ENCODE assay signal across 13 cellular contexts in genomic region chr10:133161486-133162051, GRCh38. TPM values are rescaled to one million over a fixed set of nuclear protein-coding genes. Genes with fewer than 3 reads are reported as not detected.
DNase-seq lines count a peak whose midpoint lies in the region; TF ChIP-seq lines count a peak whose summit lies in the region.
"Had no signal": no experiment of that assay in that cellular context is flagged by ENCODE, and none has a peak within 500 bp of the region (broad histone marks: within the 10 kb centered on the region; RNA-seq: fewer than 3 reads in every experiment).

No MANE protein-coding gene starts in this region.

- DNase-seq in NB4 (ENCODE audit: low read depth) (peak; percentile 29), hepatocyte (ENCODE audit: low spot score) (no peak), NCI-H526 (lab: John Stamatoyannopoulos, UW) (no peak), NCI-H1092 treated with DMSO at 0.1 percent for 48 hours (lab: John Stamatoyannopoulos, UW) (no peak), OCI-LY7 (ENCODE audit: low spot score) (no peak), NCI-H524 (lab: John Stamatoyannopoulos, UW) (no peak)
- DNase-seq: activated CD8-positive, alpha-beta memory T cell treated with anti-CD3 and anti-CD28 coated beads, Interleukin-2, amount 50 U/mL, for 4 hours; NCI-H1048; occipital lobe; stimulated activated CD4-positive, alpha-beta T cell treated with anti-CD3 and anti-CD28 coated beads, Interleukin-1b, Interleukin-23, amount 100 ng/mL, for 48 hours had no signal

- TF ChIP-seq CTCF in NB4 (IDR thresholded peaks at IDR 0.05; ENCODE audit: low read depth, low read length) = no peak
- no peak for TF ChIP-seq CTCF in hepatocyte (IDR thresholded peaks at IDR 0.05; ENCODE audit: poor library complexity)
- TF ChIP-seq CTCF in OCI-LY7 (conservative IDR thresholded peaks at IDR 0.05; ENCODE audit: low read length) = no peak

- H3K27ac ChIP-seq in BLaER1 treated with 17β-estradiol and CSF1 and Interleukin-3, amounts not matched to agents 10 nM and 100 nM = no peak overlapping the region
- H3K27ac ChIP-seq in hepatocyte (no peak overlapping the region), OCI-LY7 (ENCODE audit: low read depth, low read length, poor library complexity, severe bottlenecking) (no peak overlapping the region)

- H4K20me1 ChIP-seq in BLaER1 treated with 17β-estradiol and CSF1 and Interleukin-3, amounts not matched to agents 10 nM and 100 nM = peaks cover 0 to 67% (median 33%) of the 10 kb centered on the region in 11 experiments; a peak in 16 of 22 replicates
- H4K20me1 ChIP-seq in hepatocyte (ENCODE audit: insufficient read depth, poor library complexity, severe bottlenecking) = peaks cover 3% of the 10 kb centered on the region
- no peaks in the 10 kb centered on the region for H4K20me1 ChIP-seq in OCI-LY7 (ENCODE audit: insufficient read depth, low read length)

- H2AFZ ChIP-seq in hepatocyte = no peak overlapping the region
- no peak overlapping the region for H2AFZ ChIP-seq in neuron (ENCODE audit: low read depth, low read length)
- no peak overlapping the region for H2AFZ ChIP-seq in OCI-LY7 (ENCODE audit: low read length)

- H3K4me1 ChIP-seq in BLaER1 treated with 17β-estradiol and CSF1 and Interleukin-3, amounts not matched to agents 10 nM and 100 nM = peaks cover 12 to 57% (median 50%) of the 10 kb centered on the region in 10 experiments
- H3K4me1 ChIP-seq in hepatocyte (ENCODE audit: insufficient read depth) = peaks cover 22% of the 10 kb centered on the region
- peaks cover 14% of the 10 kb centered on the region for H3K4me1 ChIP-seq in neuron (ENCODE audit: insufficient read depth, low read length)
- H3K4me1 ChIP-seq in OCI-LY7 (ENCODE audit: insufficient read depth, low read length, poor library complexity, severe bottlenecking) = no peaks in the 10 kb centered on the region

- peak overlapping the region in 9 of 10 experiments; percentile 54 to 76 (median 66); a peak in 15 of 20 replicates for H3K4me3 ChIP-seq in BLaER1 treated with 17β-estradiol and CSF1 and Interleukin-3, amounts not matched to agents 10 nM and 100 nM
- H3K4me3 ChIP-seq in NB4 (ENCODE audit: low read depth, low read length) (no peak overlapping the region), hepatocyte (peak overlapping the region; percentile 85), neuron (ENCODE audit: low read length) (peak overlapping the region; percentile 76), OCI-LY7 (ENCODE audit: low read depth, low read length, poor library complexity, severe bottlenecking) (no peak overlapping the region)

- CTCF ChIA-PET in OCI-LY7 (lab: Charles Lee; ENCODE audit: unreplicated experiment) = no interaction called here

- no peaks in the 10 kb centered on the region for H3K36me3 ChIP-seq in BLaER1 treated with 17β-estradiol and CSF1 and Interleukin-3, amounts not matched to agents 10 nM and 100 nM
- H3K36me3 ChIP-seq in hepatocyte (replicated peaks; ENCODE audit: insufficient read depth, low read depth) (no peaks in the 10 kb centered on the region), neuron (ENCODE audit: insufficient read depth, low read length) (no peaks in the 10 kb centered on the region), OCI-LY7 (ENCODE audit: insufficient read depth, low read length) (no peaks in the 10 kb centered on the region)

- intact Hi-C loops in OCI-LY7 (cut with micrococcal nuclease; ENCODE audit: unreplicated experiment) = no loop called here

- no TSS peak for BruUV-seq in OCI-LY7 (replicated peaks; lab: Mats Ljungman, UMichigan)

- POLR2A ChIA-PET in OCI-LY7 (lab: Charles Lee) = interaction anchor here (0.6 kb wide), 1 partner anchor 178 kb away, joined by 8 read pairs; no protein-coding TSS in a partner anchor

- H3K79me2 ChIP-seq in hepatocyte (no peaks in the 10 kb centered on the region), OCI-LY7 (ENCODE audit: insufficient read depth, low read depth, low read length) (no peaks in the 10 kb centered on the region)

- 51% methylated on average over 26 of the region's 31 CpGs for WGBS in hepatocyte (ENCODE audit: low lambda C conversion rate, missing lambda C conversion rate)

- H3K4me2 ChIP-seq in BLaER1 treated with 17β-estradiol and CSF1 and Interleukin-3, amounts not matched to agents 10 nM and 100 nM = peak overlapping the region; percentile 96 to 100 (median 100)
- H3K4me2 ChIP-seq in hepatocyte (peak overlapping the region; percentile 100), OCI-LY7 (ENCODE audit: low read length) (no peak overlapping the region)

- H3K9me3 ChIP-seq in BLaER1 treated with 17β-estradiol and CSF1 and Interleukin-3, amounts not matched to agents 10 nM and 100 nM (replicated peaks in 1 of 11) = no peaks in the 10 kb centered on the region
- no peaks in the 10 kb centered on the region for H3K9me3 ChIP-seq in hepatocyte (ENCODE audit: low read depth)
- peaks cover 2% of the 10 kb centered on the region for H3K9me3 ChIP-seq in neuron (ENCODE audit: low read length)
- no peaks in the 10 kb centered on the region for H3K9me3 ChIP-seq in OCI-LY7 (ENCODE audit: low read length)

- TF ChIP-seq POLR2A in NB4 (IDR thresholded peaks at IDR 0.05; ENCODE audit: extremely low read depth, insufficient read length) = no peak

- H3K9me2 ChIP-seq in hepatocyte (replicated peaks; ENCODE audit: insufficient read depth) (no peaks in the 10 kb centered on the region), OCI-LY7 (ENCODE audit: insufficient read depth, low read length) (no peaks in the 10 kb centered on the region)

- peak overlapping the region in 5 of 11 experiments; percentile 62 to 72 (median 71); a peak in 5 of 22 replicates for H3K9ac ChIP-seq in BLaER1 treated with 17β-estradiol and CSF1 and Interleukin-3, amounts not matched to agents 10 nM and 100 nM

- peaks cover 20 to 56% (median 42%) of the 10 kb centered on the region in 11 experiments; a peak in 21 of 22 replicates for H3K27me3 ChIP-seq in BLaER1 treated with 17β-estradiol and CSF1 and Interleukin-3, amounts not matched to agents 10 nM and 100 nM
- no peaks in the 10 kb centered on the region for H3K27me3 ChIP-seq in hepatocyte
- peaks cover 5% of the 10 kb centered on the region for H3K27me3 ChIP-seq in neuron (ENCODE audit: insufficient read depth, low read length)

RNA-seq across cellular contexts. Expression of gene KNDC1, which starts 1.6 kb away (rescaled TPM):
- total RNA-seq in hepatocyte (3.8 and 13.4 TPM in 2 replicates), OCI-LY7 (2022) (not detected in 2 replicates)
- 4.0 and 4.3 TPM in 2 replicates for polyA plus RNA-seq in hepatocyte
- not detected in 2 replicates for total RNA-seq in OCI-LY7 (2014; rRNA removed; shearing (Covaris generic))
- total RNA-seq: Right ventricle myocardium inferior had no signal

Comparison
In these comparisons a context has a peak if more than half of its experiments do, and no peak if none do; other contexts are left out.
1. H3K4me3 ChIP-seq: peak in BLaER1 treated with 17β-estradiol and CSF1 and Interleukin-3, amounts not matched to agents 10 nM and 100 nM (9 of 10), hepatocyte (single experiment) and neuron (single experiment); none in NB4 (single experiment) and OCI-LY7 (single experiment).